8 cellular contexts compared by ENCODE assay signal in genomic region chrX:1468250-1468772, GRCh38. TPM values are rescaled to one million over a fixed set of nuclear protein-coding genes. Genes with fewer than 3 reads are reported as not detected.
DNase-seq lines count a peak whose midpoint lies in the region; ATAC-seq lines count a peak whose summit lies in the region.

No MANE protein-coding gene starts in this region.

- ATAC-seq in GM18502 (IDR thresholded peaks at IDR 0.05; ENCODE audit: poor library complexity, unreplicated experiment) (peak; percentile 58), HG02610 (IDR thresholded peaks at IDR 0.05; ENCODE audit: unreplicated experiment) (peak; percentile 57)

- DNase-seq in NOMO-1 treated with dmso at 0.1 percent for 144 hours (lab: John Stamatoyannopoulos, UW; ENCODE audit: unreplicated experiment) (peak; percentile 97), fibroblast of the conjunctiva (ENCODE audit: low read depth) (peak; percentile 18), NCI-H524 treated with DMSO at 0.1 percent for 48 hours (lab: John Stamatoyannopoulos, UW) (no peak), cerebellum (ENCODE audit: low spot score) (no peak)
- peak; percentile 83 for DNase-seq in activated CD8-positive, alpha-beta memory T cell treated with anti-CD3 and anti-CD28 coated beads, Interleukin-2, amount 50 U/mL, for 48 hours
- peak; percentile 64 for DNase-seq in stimulated activated CD8-positive, alpha-beta memory T cell treated with anti-CD3 and anti-CD28 coated beads, Interleukin-4, amount 100 ng/mL, for 24 hours (ENCODE audit: low read depth)

RNA-seq across cellular contexts. Expression of gene ASMTL, which starts 15.6 kb away (rescaled TPM):
- 9.0 TPM for total RNA-seq in cerebellum

Comparison
In these comparisons a context has a peak if more than half of its experiments do, and no peak if none do; other contexts are left out.
1. DNase-seq: peak in NOMO-1 treated with dmso at 0.1 percent for 144 hours (single experiment), activated CD8-positive, alpha-beta memory T cell treated with anti-CD3 and anti-CD28 coated beads, Interleukin-2, amount 50 U/mL, for 48 hours (single experiment), fibroblast of the conjunctiva (single experiment) and stimulated activated CD8-positive, alpha-beta memory T cell treated with anti-CD3 and anti-CD28 coated beads, Interleukin-4, amount 100 ng/mL, for 24 hours (single experiment); none in NCI-H524 treated with DMSO at 0.1 percent for 48 hours (single experiment) and cerebellum (single experiment).